19 cellular contexts compared by ENCODE assay signal in the genomic region with DNA sequence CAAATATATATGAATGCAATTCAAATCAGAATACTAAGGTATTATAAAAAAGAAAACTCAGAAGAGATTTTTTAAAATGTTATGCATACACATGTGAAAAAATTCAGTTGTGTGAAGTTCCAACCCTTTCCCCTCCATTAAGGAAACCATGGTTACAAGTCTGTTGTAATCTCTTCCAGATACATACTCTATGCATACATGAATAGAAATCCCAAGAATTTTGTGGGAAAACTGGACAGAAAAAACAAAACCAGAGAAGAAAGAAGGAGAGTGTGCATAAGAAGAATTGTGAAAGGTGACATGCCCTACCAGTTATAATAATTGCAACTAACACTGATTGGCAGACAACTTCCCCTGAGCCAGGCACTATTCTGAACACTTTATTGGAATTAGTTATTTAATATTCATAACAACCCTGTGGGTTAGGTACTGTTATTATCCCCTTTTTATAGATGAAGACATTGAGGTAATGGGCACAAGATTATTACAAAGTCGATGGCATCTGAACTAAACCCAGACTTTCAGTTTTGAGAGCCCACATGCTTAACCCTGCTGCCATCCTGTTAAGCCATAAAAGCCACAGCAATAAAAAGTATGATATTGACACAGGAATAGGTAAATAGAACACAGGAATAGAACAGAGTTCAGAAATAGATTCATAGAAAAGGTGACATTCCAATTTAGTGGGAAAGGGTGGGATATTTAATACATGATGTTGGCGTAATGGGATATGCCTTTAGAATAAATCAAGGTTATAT.
"Had no signal": no experiment of that assay in that cellular context is flagged by ENCODE, and none has a peak within 500 bp of the region (broad histone marks: within the 10 kb centered on the region; RNA-seq: fewer than 3 reads in every experiment).

No MANE protein-coding gene starts in this region.

- H3K27ac ChIP-seq: esophagus muscularis mucosa, heart right ventricle, ovary, right lobe of liver had no signal

- H3K4me1 Mint-ChIP-seq: activated CD4-positive, alpha-beta T cell treated with anti-CD3 and anti-CD28 coated beads, Interleukin-2, amount 10 ng/mL, durations not matched to agents 24 days and 14 days had no signal

- H3K4me3 ChIP-seq: esophagus muscularis mucosa, heart right ventricle, ovary, right lobe of liver had no signal

- H3K27me3 ChIP-seq: esophagus muscularis mucosa, ovary, right lobe of liver had no signal

- H3K4me3 Mint-ChIP-seq: activated CD4-positive, alpha-beta T cell treated with anti-CD3 and anti-CD28 coated beads, Interleukin-2, amount 10 ng/mL, durations not matched to agents 24 days and 14 days; activated CD8-positive, alpha-beta T cell treated with anti-CD3 and anti-CD28 coated beads for 36 hours; dendritic cell treated with granulocyte-macrophage colony-stimulating factor and Interleukin-4, amounts not matched to agents 40 ng/mL and 50 ng/mL, for 4 days; memory B cell; naive thymus-derived CD8-positive, alpha-beta T cell; T-helper 2 cell treated with Interferon-gamma antibody and Interleukin-4, amounts not matched to agents 5 μg/mL and 100 μg/mL, for 36 hours had no signal

- DNase-seq: activated CD4-positive, alpha-beta T cell treated with anti-CD3 and anti-CD28 coated beads, Interleukin-2, amount 10 ng/mL, durations not matched to agents 24 days and 14 days; activated CD4-positive, CD25-positive, alpha-beta regulatory T cell; activated CD8-positive, alpha-beta T cell treated with anti-CD3 and anti-CD28 coated beads for 36 hours; activated effector memory CD4-positive, alpha-beta T cell treated with anti-CD3 and anti-CD28 coated beads, Interleukin-2, amount 50 U/mL, for 16 hours; activated naive CD4-positive, alpha-beta T cell treated with anti-CD3 and anti-CD28 coated beads, Interleukin-2, amount 50 U/mL, for 16 hours; activated T-cell treated with anti-CD3 and anti-CD28 coated beads, Interleukin-2, amount 50 U/mL, for 1 hour; cerebellar nuclear complex; effector CD8-positive, alpha-beta T cell; heart right ventricle; naive thymus-derived CD8-positive, alpha-beta T cell; ovary; right lobe of liver; stimulated activated CD8-positive, alpha-beta memory T cell treated with anti-CD3 and anti-CD28 coated beads, Interleukin-4, amount 100 ng/mL, for 48 hours; stimulated activated naive CD4-positive, alpha-beta T cell had no signal

- H3K27ac Mint-ChIP-seq: activated CD4-positive, alpha-beta T cell treated with anti-CD3 and anti-CD28 coated beads, Interleukin-2, amount 10 ng/mL, durations not matched to agents 24 days and 14 days; activated CD8-positive, alpha-beta T cell treated with anti-CD3 and anti-CD28 coated beads for 36 hours; dendritic cell treated with granulocyte-macrophage colony-stimulating factor and Interleukin-4, amounts not matched to agents 40 ng/mL and 50 ng/mL, for 4 days; immature natural killer cell; memory B cell; naive thymus-derived CD8-positive, alpha-beta T cell; T-helper 2 cell treated with Interferon-gamma antibody and Interleukin-4, amounts not matched to agents 5 μg/mL and 100 μg/mL, for 36 hours had no signal

- ATAC-seq: activated CD8-positive, alpha-beta T cell treated with anti-CD3 and anti-CD28 coated beads for 36 hours; heart right ventricle; naive thymus-derived CD8-positive, alpha-beta T cell had no signal

- H3K36me3 Mint-ChIP-seq: immature natural killer cell; memory B cell; naive thymus-derived CD8-positive, alpha-beta T cell had no signal

- H3K9me3 Mint-ChIP-seq: activated CD4-positive, alpha-beta T cell treated with anti-CD3 and anti-CD28 coated beads, Interleukin-2, amount 10 ng/mL, durations not matched to agents 24 days and 14 days; activated CD8-positive, alpha-beta T cell treated with anti-CD3 and anti-CD28 coated beads for 36 hours; dendritic cell treated with granulocyte-macrophage colony-stimulating factor and Interleukin-4, amounts not matched to agents 40 ng/mL and 50 ng/mL, for 4 days; immature natural killer cell; memory B cell; naive thymus-derived CD8-positive, alpha-beta T cell; T-helper 2 cell treated with Interferon-gamma antibody and Interleukin-4, amounts not matched to agents 5 μg/mL and 100 μg/mL, for 36 hours had no signal

- H3K9me3 ChIP-seq: esophagus muscularis mucosa, heart right ventricle, ovary, right lobe of liver had no signal

- H3K36me3 ChIP-seq: esophagus muscularis mucosa, heart right ventricle, ovary, right lobe of liver had no signal
